23 cellular contexts compared by ENCODE assay signal in the genomic region with DNA sequence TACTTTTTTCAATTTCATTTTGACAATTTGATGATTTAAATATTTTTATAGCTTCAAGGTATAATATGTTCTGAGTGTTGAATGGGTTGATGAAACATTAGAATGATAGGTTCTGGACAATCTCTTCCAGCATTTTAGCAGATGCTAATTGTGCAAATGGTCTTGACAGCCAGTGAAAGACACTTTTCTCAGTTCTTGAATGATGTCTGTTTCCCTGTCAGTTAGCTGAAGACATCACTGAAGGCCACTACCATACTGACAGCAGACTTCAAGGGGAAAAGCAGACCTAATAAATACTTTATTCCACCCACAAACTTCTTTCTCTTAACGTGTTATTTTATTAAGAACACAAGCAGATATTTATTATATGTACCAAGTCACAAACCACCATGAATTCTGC.
"Had no signal": no experiment of that assay in that cellular context is flagged by ENCODE, and none has a peak within 500 bp of the region (broad histone marks: within the 10 kb centered on the region; RNA-seq: fewer than 3 reads in every experiment).

No MANE protein-coding gene starts in this region.

- H3K4me1 Mint-ChIP-seq: T-cell had no signal

- DNase-seq: Kasumi-1; KG1; MV-4-11; NCI-H1048; NCI-H1105; NCI-H1417; NCI-H1436 treated with DMSO at 0.1 percent for 48 hours; NCI-H1694; NCI-H187 treated with DMSO at 0.1 percent for 48 hours; NCI-H2029 treated with DMSO at 0.1 percent for 48 hours; NCI-H2171 treated with DMSO at 0.1 percent for 48 hours; NCI-H226; NCI-H446; NCI-H510A; NCI-H524 treated with DMSO at 0.1 percent for 48 hours; NCI-H69; NCI-H774; NK-92 treated with Interleukin-12 subunit alpha and Interleukin-12 subunit beta, amount 100 ng/mL, for 24 hours; Right ventricle myocardium superior; RPMI8226; SW 1271; T-cell had no signal

- H3K27ac Mint-ChIP-seq: T-cell; T-helper 1 cell treated with Interleukin-12 subunit alpha and Interleukin-12 subunit beta and Interleukin-4 antibody, amounts not matched to agents 30 μg/mL and 1 μg/mL, for 36 hours had no signal

- ATAC-seq: T-cell had no signal

- H3K4me3 Mint-ChIP-seq: T-cell; T-helper 1 cell treated with Interleukin-12 subunit alpha and Interleukin-12 subunit beta and Interleukin-4 antibody, amounts not matched to agents 30 μg/mL and 1 μg/mL, for 36 hours had no signal

- H3K36me3 Mint-ChIP-seq: T-cell had no signal
